In the genomic region with DNA sequence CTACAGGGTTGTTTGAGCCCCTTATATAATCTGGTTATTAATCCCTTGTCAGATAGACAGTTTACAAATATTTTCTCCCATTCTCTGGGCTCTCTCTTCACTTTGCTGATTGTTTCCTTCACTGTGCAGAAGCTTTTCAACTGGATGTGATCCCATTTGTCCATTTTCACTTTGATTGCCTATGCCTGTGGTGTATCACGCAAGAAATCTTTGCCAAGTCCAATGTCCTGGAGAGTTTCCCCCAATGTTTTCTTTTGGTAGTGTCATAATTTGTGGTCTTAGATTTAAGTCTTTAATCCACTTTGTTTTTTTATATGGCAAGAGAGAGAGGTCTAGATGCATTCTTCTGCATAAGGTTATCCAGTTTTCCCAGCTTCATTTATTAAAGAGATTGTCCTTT, we compare ENCODE assay signal across 24 cellular contexts.
"Had no signal": no experiment of that assay in that cellular context is flagged by ENCODE, and none has a peak within 500 bp of the region (broad histone marks: within the 10 kb centered on the region; RNA-seq: fewer than 3 reads in every experiment).

No MANE protein-coding gene starts in this region.

- DNase-seq: colonic mucosa; cortex of kidney; dermis blood vessel endothelial cell; dorsolateral prefrontal cortex; effector CD4-positive, alpha-beta T cell; effector CD8-positive, alpha-beta T cell; effector memory CD4-positive, alpha-beta T cell; effector memory CD8-positive, alpha-beta T cell; endodermal cell; erythroblast; esophagus squamous epithelium; foreskin fibroblast; foreskin keratinocyte; foreskin melanocyte; gastrocnemius medialis; glutamatergic neuron; heart left ventricle had no signal

- H3K36me3 ChIP-seq: colonic mucosa, gastrocnemius medialis had no signal

- H3K4me3 ChIP-seq: colonic mucosa, coronary artery, esophagus muscularis mucosa, esophagus squamous epithelium, gastrocnemius medialis, gastroesophageal sphincter, heart left ventricle, heart right ventricle had no signal

- H3K9me3 ChIP-seq: colonic mucosa, esophagus muscularis mucosa, esophagus squamous epithelium, gastrocnemius medialis, gastroesophageal sphincter had no signal

- H3K27ac ChIP-seq: colonic mucosa, coronary artery, dorsolateral prefrontal cortex, epithelial cell of prostate, esophagus muscularis mucosa, esophagus squamous epithelium, foreskin keratinocyte, gastrocnemius medialis, gastroesophageal sphincter, heart left ventricle, heart right ventricle had no signal

- H3K4me1 Mint-ChIP-seq: endodermal cell had no signal

- ATAC-seq: effector memory CD8-positive, alpha-beta T cell; esophagus mucosa; foreskin keratinocyte; gastrocnemius medialis; gastroesophageal sphincter; heart left ventricle; heart right ventricle had no signal

- H3K27me3 Mint-ChIP-seq: effector memory CD8-positive, alpha-beta T cell had no signal

- H3K4me1 ChIP-seq: colonic mucosa, esophagus squamous epithelium, foreskin keratinocyte, gastrocnemius medialis, gastroesophageal sphincter, heart left ventricle, heart right ventricle had no signal

- H3K4me3 Mint-ChIP-seq: dendritic cell treated with granulocyte-macrophage colony-stimulating factor and Interleukin-4, amounts not matched to agents 40 ng/mL and 50 ng/mL, for 4 days; effector memory CD8-positive, alpha-beta T cell; endodermal cell had no signal

- H3K9me3 Mint-ChIP-seq: dendritic cell treated with granulocyte-macrophage colony-stimulating factor and Interleukin-4, amounts not matched to agents 40 ng/mL and 50 ng/mL, for 4 days; effector memory CD8-positive, alpha-beta T cell had no signal

- H3K27ac Mint-ChIP-seq: dendritic cell treated with granulocyte-macrophage colony-stimulating factor and Interleukin-4, amounts not matched to agents 40 ng/mL and 50 ng/mL, for 4 days; effector memory CD8-positive, alpha-beta T cell; endodermal cell had no signal

- H3K27me3 ChIP-seq: colonic mucosa, dorsolateral prefrontal cortex, esophagus muscularis mucosa, esophagus squamous epithelium, foreskin keratinocyte, gastrocnemius medialis, gastroesophageal sphincter, heart left ventricle, heart right ventricle had no signal
